Comparison of ENCODE assay signal across 8 cellular contexts in the genomic region with DNA sequence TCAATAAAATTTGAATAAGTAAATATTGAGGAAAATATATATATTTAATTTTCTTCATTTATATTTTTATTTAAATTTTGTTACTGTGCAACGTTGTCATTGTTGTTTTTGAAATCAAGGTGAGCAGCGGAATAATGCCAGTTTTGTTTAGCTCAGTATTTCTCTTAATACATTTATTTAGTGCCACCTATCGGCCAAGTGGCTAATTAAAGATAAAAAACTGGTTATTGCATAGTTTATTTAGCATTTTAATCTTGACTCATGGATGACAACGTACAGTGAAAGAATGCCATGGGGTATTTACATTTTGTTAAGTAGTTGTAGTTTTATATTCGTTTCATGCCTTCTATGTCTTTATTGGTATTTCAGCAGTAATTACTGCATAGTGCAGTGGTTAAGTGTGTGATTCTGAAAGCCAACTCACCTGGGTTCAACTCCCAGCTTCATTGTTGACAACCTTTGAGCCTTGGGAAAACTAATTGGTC.
DNase-seq lines count a peak whose midpoint lies in the region; ATAC-seq and TF ChIP-seq lines count a peak whose summit lies in the region.

No MANE protein-coding gene starts in this region.

- H2AFZ ChIP-seq in KMS-11 (ENCODE audit: low read depth): no peak overlapping the region

- H3K27me3 ChIP-seq in KMS-11 (ENCODE audit: insufficient read depth, low read depth) (no peaks in the 10 kb centered on the region), thoracic aorta (replicated peaks; ENCODE audit: insufficient read depth) (no peaks in the 10 kb centered on the region)

- H3K4me3 ChIP-seq in KMS-11 (IDR thresholded peaks at IDR 0.05; ENCODE audit: insufficient read depth, low read depth, low read length): no peak overlapping the region
- no peak overlapping the region for H3K4me3 ChIP-seq in fibroblast of pulmonary artery (replicated peaks; ENCODE audit: low read depth, low read length)
- H3K4me3 ChIP-seq in thoracic aorta: no peak overlapping the region

- DNase-seq in NCI-H2081 (lab: John Stamatoyannopoulos, UW) (peak; percentile 57 to 62), NCI-H2081 treated with DMSO at 0.1 percent for 48 hours (lab: John Stamatoyannopoulos, UW) (no peak), SK-MEL-5 (ENCODE audit: low read depth, low spot score) (peak; percentile 72), fibroblast of pulmonary artery (ENCODE audit: low read depth) (peak; percentile 52), thoracic aorta (ENCODE audit: low spot score) (no peak), 8988T (no peak), ureter (ENCODE audit: low spot score) (no peak)

- no peaks in the 10 kb centered on the region for H4K20me1 ChIP-seq in KMS-11 (ENCODE audit: insufficient read depth)

- no peak for ATAC-seq in thoracic aorta (ENCODE audit: insufficient number of reproducible peaks, low FRiP score, low read depth)

- H3K4me2 ChIP-seq in KMS-11: no peak overlapping the region

- peak; percentile 54; the same call in 1 of the 2 replicates for TF ChIP-seq CTCF in KMS-11 (conservative IDR thresholded peaks at IDR 0.05; ENCODE audit: low read depth, low read length)
- peak; percentile 52 for TF ChIP-seq CTCF in fibroblast of pulmonary artery (IDR thresholded peaks at IDR 0.05; ENCODE audit: low read length, missing control alignments)
- TF ChIP-seq CTCF in thoracic aorta (IDR thresholded peaks at IDR 0.05): peak; percentile 42

- no peaks in the 10 kb centered on the region for H3K36me3 ChIP-seq in KMS-11 (ENCODE audit: insufficient read depth)
- H3K36me3 ChIP-seq in thoracic aorta: no peaks in the 10 kb centered on the region

- H3K27ac ChIP-seq in KMS-11 (no peak overlapping the region), thoracic aorta (no peak overlapping the region)

- H3K9me3 ChIP-seq in thoracic aorta: no peaks in the 10 kb centered on the region

- H3K4me1 ChIP-seq in KMS-11 (ENCODE audit: low read depth, poor library complexity, severe bottlenecking) (no peaks in the 10 kb centered on the region), thoracic aorta (ENCODE audit: control insufficient read depth in 1 of 2, low read depth in 2 of 2) (no peaks in the 10 kb centered on the region)

- H3K9ac ChIP-seq in KMS-11: no peak overlapping the region

- no peaks in the 10 kb centered on the region for H3K79me2 ChIP-seq in KMS-11 (ENCODE audit: insufficient read depth, low read depth)

- in situ Hi-C loops in SK-MEL-5 (cut with HindIII; ENCODE audit: low pct_unique_long_range_greater_than_20kb, low sequenced_read_pairs): loop anchor here (25.0 kb wide), 1 partner anchor 558 kb away; no protein-coding TSS in a partner anchor

Comparison
In these comparisons a context has a peak if more than half of its experiments do, and no peak if none do; other contexts are left out.
1. DNase-seq: peak in NCI-H2081 (2 of 2), SK-MEL-5 (single experiment) and fibroblast of pulmonary artery (single experiment); none in NCI-H2081 treated with DMSO at 0.1 percent for 48 hours (single experiment), thoracic aorta (single experiment), 8988T (single experiment) and ureter (single experiment).
2. Peak in every context shown above with its lines, with median percentiles within 50 percentile points of each other: CTCF ChIP-seq.